27 cellular contexts compared by ENCODE assay signal in genomic region chr15:57544840-57545239, GRCh38. TPM values are rescaled to one million over a fixed set of nuclear protein-coding genes. Genes with fewer than 3 reads are reported as not detected.
"Had no signal": no experiment of that assay in that cellular context is flagged by ENCODE, and none has a peak within 500 bp of the region (broad histone marks: within the 10 kb centered on the region; RNA-seq: fewer than 3 reads in every experiment).

No MANE protein-coding gene starts in this region.

- H3K36me3 ChIP-seq: left ventricle myocardium inferior, neural progenitor cell had no signal

- H3K27me3 ChIP-seq: neural progenitor cell, pancreas, right lobe of liver, tibial nerve, upper lobe of left lung, vagina had no signal

- H3K4me1 Mint-ChIP-seq: naive B cell, natural killer cell had no signal

- H3K27ac ChIP-seq: left ventricle myocardium inferior, neural progenitor cell, pancreas, psoas muscle, right lobe of liver, tibial nerve, upper lobe of left lung, vagina had no signal

- H3K9me3 ChIP-seq: left ventricle myocardium inferior, pancreas, psoas muscle, right lobe of liver, tibial nerve, upper lobe of left lung, vagina had no signal

- H3K27ac Mint-ChIP-seq: mesothelial cell of epicardium; natural killer cell; nephron progenitor cell; neural progenitor cell; stimulated activated memory B cell treated with anti-CD40 and anti-IgM and Interleukin-4, amounts not matched to agents 10 μg/mL and 1 μg/mL and 100 μg/mL, for 72 hours; stimulated activated naive CD8-positive, alpha-beta T cell treated with anti-CD3 and anti-CD28 coated beads, Interleukin-15, amount 100 ng/mL, for 72 hours had no signal

- DNase-seq: hippocampal formation; kidney glomerular epithelial cell; left colon; left ventricle myocardium inferior; mesendoderm; naive B cell; natural killer cell; nephron progenitor cell; pancreas; posterior cingulate gyrus; psoas muscle; right lobe of liver; stimulated activated CD4-positive, alpha-beta T cell treated with anti-CD3 and anti-CD28 coated beads, Interleukin-1b, Interleukin-23, amount 100 ng/mL, for 48 hours; stimulated activated CD4-positive, alpha-beta T cell treated with anti-CD3 and anti-CD28 coated beads, Interleukin-2, amount 100 ng/mL, for 48 hours; stimulated activated CD4-positive, alpha-beta T cell treated with anti-CD3 and anti-CD28 coated beads, Interleukin-4, amount 100 ng/mL, for 4 hours; stimulated activated CD8-positive, alpha-beta memory T cell treated with anti-CD3 and anti-CD28 coated beads, Interleukin-4, amount 100 ng/mL, for 48 hours; stimulated activated naive CD4-positive, alpha-beta T cell treated with Interleukin-2 at 50 U/mL for 16 hours; stimulated activated naive CD8-positive, alpha-beta T cell treated with anti-CD3 and anti-CD28 coated beads, Interleukin-15, amount 100 ng/mL, for 72 hours; substantia nigra; upper lobe of left lung had no signal

- H3K9me3 Mint-ChIP-seq: natural killer cell had no signal

- H3K36me3 Mint-ChIP-seq: natural killer cell, neural progenitor cell had no signal

- H3K4me3 ChIP-seq: left ventricle myocardium inferior, lung, neural progenitor cell, pancreas, psoas muscle, right lobe of liver, smooth muscle cell, tibial nerve, upper lobe of left lung, vagina had no signal

- H3K4me3 Mint-ChIP-seq: mesothelial cell of epicardium; naive B cell; natural killer cell; nephron progenitor cell; neural progenitor cell; stimulated activated memory B cell treated with anti-CD40 and anti-IgM and Interleukin-4, amounts not matched to agents 10 μg/mL and 1 μg/mL and 100 μg/mL, for 72 hours; stimulated activated naive CD8-positive, alpha-beta T cell treated with anti-CD3 and anti-CD28 coated beads, Interleukin-15, amount 100 ng/mL, for 72 hours had no signal

- H3K9ac ChIP-seq: neural progenitor cell had no signal

RNA-seq across cellular contexts. Expression of gene MYZAP, which starts 46.9 kb away (rescaled TPM):
- total RNA-seq: natural killer cell had no signal
